7 cellular contexts compared by ENCODE assay signal in genomic region chr17:4997302-4998026, GRCh38. TPM values are rescaled to one million over a fixed set of nuclear protein-coding genes. Genes with fewer than 3 reads are reported as not detected.
DNase-seq lines count a peak whose midpoint lies in the region; ATAC-seq, FAIRE-seq and TF ChIP-seq lines count a peak whose summit lies in the region.

Gene INCA1 (minus strand): TSS chr17:4997522. CDS start chr17:4994437, 3,085 bp downstream.
Gene KIF1C (plus strand): TSS chr17:4997950. CDS start chr17:5000247, 2,297 bp downstream.

- TF ChIP-seq CTCF in astrocyte (IDR thresholded peaks at IDR 0.05; ENCODE audit: insufficient read depth, low read depth, low read length) (no peak), hepatocyte (IDR thresholded peaks at IDR 0.05; ENCODE audit: poor library complexity) (no peak), retinal pigment epithelial cell (conservative IDR thresholded peaks at IDR 0.05; ENCODE audit: low read depth, low read length) (no peak)

- DNase-seq in NCI-H1436 treated with DMSO at 0.1 percent for 48 hours (lab: John Stamatoyannopoulos, UW) (peak; percentile 3), T-helper 22 cell (ENCODE audit: low read depth) (peak; percentile 79), astrocyte (ENCODE audit: low read depth) (peak; percentile 68), hepatocyte (ENCODE audit: low spot score) (peak; percentile 98), retinal pigment epithelial cell (ENCODE audit: low read depth) (peak; percentile 47)

- 0% methylated on average over 24 of the region's 93 CpGs for WGBS in hepatocyte (ENCODE audit: low lambda C conversion rate, missing lambda C conversion rate)

- H3K4me1 Mint-ChIP-seq in astrocyte (ENCODE audit: low read depth, unreplicated experiment) = peaks cover 6% of the 10 kb centered on the region

- H3K79me2 ChIP-seq in astrocyte (ENCODE audit: insufficient read depth, low read length) (peaks cover 35% of the 10 kb centered on the region), hepatocyte (peaks cover 28% of the 10 kb centered on the region)

- peak; percentile 89 for ATAC-seq in HG02798 (IDR thresholded peaks at IDR 0.05; ENCODE audit: poor library complexity, unreplicated experiment)

- H4K20me1 ChIP-seq in astrocyte (ENCODE audit: insufficient read depth, low read length) = peaks cover 42% of the 10 kb centered on the region
- peaks cover 12% of the 10 kb centered on the region for H4K20me1 ChIP-seq in hepatocyte (ENCODE audit: insufficient read depth, poor library complexity, severe bottlenecking)

- H3K27me3 Mint-ChIP-seq in astrocyte (ENCODE audit: low read depth, unreplicated experiment) = peaks cover 2% of the 10 kb centered on the region

- no peak within 1 kb of the TSS for H3K27ac Mint-ChIP-seq in astrocyte (ENCODE audit: unreplicated experiment)

- H3K36me3 Mint-ChIP-seq in astrocyte (ENCODE audit: low read depth, unreplicated experiment) = peaks cover 13% of the 10 kb centered on the region

- H3K27ac ChIP-seq in astrocyte (ENCODE audit: low read depth, low read length) = peak within 1 kb of the TSS; percentile 77
- peak within 1 kb of the TSS; percentile 87 for H3K27ac ChIP-seq in hepatocyte

- no peaks in the 10 kb centered on the region for H3K9me3 ChIP-seq in astrocyte (ENCODE audit: insufficient read depth, low read depth, low read length)
- H3K9me3 ChIP-seq in hepatocyte (ENCODE audit: low read depth) = no peaks in the 10 kb centered on the region

- no peaks in the 10 kb centered on the region for H3K27me3 ChIP-seq in astrocyte (ENCODE audit: insufficient read depth, low read length)
- H3K27me3 ChIP-seq in hepatocyte = no peaks in the 10 kb centered on the region

- peak; percentile 53 for TF ChIP-seq POLR2A in GM15510 (IDR thresholded peaks at IDR 0.05; ENCODE audit: borderline replicate concordance, extremely low read depth, insufficient read length)

- H3K4me2 ChIP-seq in astrocyte (ENCODE audit: low read length) (peak within 1 kb of the TSS; percentile 99), hepatocyte (peak within 1 kb of the TSS; percentile 94)

- H3K9me2 ChIP-seq in hepatocyte (replicated peaks; ENCODE audit: insufficient read depth) = no peaks in the 10 kb centered on the region

- H3K4me1 ChIP-seq in astrocyte (ENCODE audit: insufficient read depth, low read length) (peaks cover 24% of the 10 kb centered on the region), hepatocyte (ENCODE audit: insufficient read depth) (peaks cover 18% of the 10 kb centered on the region)

- peak within 1 kb of the TSS; percentile 91 for H3K4me3 Mint-ChIP-seq in astrocyte (ENCODE audit: unreplicated experiment)

- H3K36me3 ChIP-seq in astrocyte (ENCODE audit: insufficient read depth, low read length) = peaks cover 11% of the 10 kb centered on the region
- no peaks in the 10 kb centered on the region for H3K36me3 ChIP-seq in hepatocyte (replicated peaks; ENCODE audit: insufficient read depth, low read depth)

- H3K9ac ChIP-seq in astrocyte (ENCODE audit: low read length) = peak within 1 kb of the TSS; percentile 85

- peaks cover 2% of the 10 kb centered on the region for H3K9me3 Mint-ChIP-seq in astrocyte (ENCODE audit: unreplicated experiment)

- H3K4me3 ChIP-seq in astrocyte (ENCODE audit: insufficient read depth, low read depth, low read length) (peak within 1 kb of the TSS; percentile 69), hepatocyte (peak within 1 kb of the TSS; percentile 98), retinal pigment epithelial cell (ENCODE audit: low read length) (peak within 1 kb of the TSS; percentile 96)

- peak within 1 kb of the TSS; percentile 82 for H2AFZ ChIP-seq in astrocyte (ENCODE audit: low read depth, low read length)
- peak within 1 kb of the TSS; percentile 72 for H2AFZ ChIP-seq in hepatocyte

- no peak for FAIRE-seq in astrocyte (lab: Jason Lieb, UNC)

RNA-seq across cellular contexts. Expression of gene INCA1, which starts in this region (rescaled TPM):
- total RNA-seq in astrocyte (0.82 and 1.7 TPM in 2 replicates), hepatocyte (1.6 and 2.7 TPM in 2 replicates)
- 4.1 and 5.5 TPM in 2 replicates for polyA plus RNA-seq in hepatocyte

RNA-seq across cellular contexts. Expression of gene KIF1C, which starts in this region (rescaled TPM):
- 94.8 and 109 TPM in 2 replicates for total RNA-seq in astrocyte
- 51.3 and 59.4 TPM in 2 replicates for total RNA-seq in hepatocyte
- 65.2 and 75.9 TPM in 2 replicates for polyA plus RNA-seq in hepatocyte

Comparison
In these comparisons a context has a peak if more than half of its experiments do, and no peak if none do; other contexts are left out.
1. Peak in every context shown above with its lines: DNase-seq, ATAC-seq, H3K4me3 ChIP-seq and H3K27ac ChIP-seq.
2. DNase-seq: peak in every context shown above with its lines; median percentile 98 in hepatocyte; 79 in T-helper 22 cell; 68 in astrocyte; 47 in retinal pigment epithelial cell; 3 in NCI-H1436 treated with DMSO at 0.1 percent for 48 hours.